In genomic region chr10:76050291-76050625, GRCh38 we compare ENCODE assay signal across 16 cellular contexts.
"Had no signal": no experiment of that assay in that cellular context is flagged by ENCODE, and none has a peak within 500 bp of the region (broad histone marks: within the 10 kb centered on the region; RNA-seq: fewer than 3 reads in every experiment).

No MANE protein-coding gene starts in this region.

- ATAC-seq: activated CD4-positive, alpha-beta T cell treated with anti-CD3 and anti-CD28 coated beads for 36 hours; activated CD8-positive, alpha-beta T cell treated with anti-CD3 and anti-CD28 coated beads for 36 hours; activated T-cell treated with anti-CD3 and anti-CD28 coated beads, Interleukin-2, amount 50 U/mL, for 72 hours had no signal

- DNase-seq: activated CD4-positive, alpha-beta T cell treated with anti-CD3 and anti-CD28 coated beads for 36 hours; activated CD8-positive, alpha-beta memory T cell treated with anti-CD3 and anti-CD28 coated beads, Interleukin-2, amount 50 U/mL, for 4 hours; activated CD8-positive, alpha-beta T cell treated with anti-CD3 and anti-CD28 coated beads for 36 hours; activated gamma-delta T cell treated with Interleukin-2 at 50 U/mL for 16 hours; activated naive CD8-positive, alpha-beta T cell treated with anti-CD3 and anti-CD28 coated beads, Interleukin-2, amount 10 ng/mL, durations not matched to agents 7 days and 5 days; activated T-cell treated with anti-CD3 and anti-CD28 coated beads, Interleukin-2, amount 50 U/mL, for 72 hours; anterior cingulate cortex; esophagus squamous epithelium; foreskin fibroblast; glutamatergic neuron; left cardiac atrium; ovary; T-helper 9 cell; tibial artery had no signal

- H3K4me1 ChIP-seq: breast epithelium, esophagus squamous epithelium, tibial artery had no signal

- H3K4me3 ChIP-seq: breast epithelium, esophagus squamous epithelium, ovary, skin epidermis, tibial artery had no signal

- H3K36me3 ChIP-seq: breast epithelium, esophagus squamous epithelium, ovary, tibial artery had no signal

- H3K27ac ChIP-seq: breast epithelium, esophagus squamous epithelium, ovary, skin epidermis, tibial artery had no signal

- H3K9me3 ChIP-seq: breast epithelium, ovary, tibial artery had no signal

- H3K27me3 ChIP-seq: breast epithelium, esophagus squamous epithelium, ovary, tibial artery had no signal
